In the genomic region with DNA sequence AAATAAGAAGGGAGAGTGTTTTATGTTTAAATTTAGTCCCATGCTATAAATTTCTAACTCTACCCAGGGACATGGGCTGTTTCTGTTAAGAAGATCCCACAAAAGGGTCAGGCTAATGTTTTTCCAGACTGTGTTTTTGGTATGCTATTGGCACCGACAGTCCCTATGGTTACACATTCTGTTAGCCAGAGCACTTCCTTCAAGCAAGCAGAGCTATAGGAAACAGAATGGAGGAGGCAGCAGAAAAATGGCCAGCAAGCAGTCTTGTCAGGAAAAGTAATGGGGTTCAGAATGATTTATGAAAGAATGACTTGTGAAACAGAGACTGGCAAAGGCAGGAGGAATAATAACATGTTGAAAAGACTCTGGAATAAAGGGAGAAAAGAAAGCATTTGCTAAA, we compare ENCODE assay signal across 22 cellular contexts. TPM values are rescaled to one million over a fixed set of nuclear protein-coding genes. Genes with fewer than 3 reads are reported as not detected.
"Had no signal": no experiment of that assay in that cellular context is flagged by ENCODE, and none has a peak within 500 bp of the region (broad histone marks: within the 10 kb centered on the region; RNA-seq: fewer than 3 reads in every experiment).

No MANE protein-coding gene starts in this region.

- DNase-seq: effector CD4-positive, alpha-beta T cell; foreskin melanocyte; heart left ventricle; left colon; naive thymus-derived CD4-positive, alpha-beta T cell; spleen; stimulated activated CD4-positive, alpha-beta T cell treated with anti-CD3 and anti-CD28 coated beads, Interleukin-15, amount 100 ng/mL, for 24 hours; stimulated activated CD4-positive, alpha-beta T cell treated with anti-CD3 and anti-CD28 coated beads, Interleukin-1b, Interleukin-23, amount 100 ng/mL, for 48 hours; stimulated activated CD4-positive, alpha-beta T cell treated with anti-CD3 and anti-CD28 coated beads, Interleukin-4, amount 100 ng/mL, for 24 hours; stimulated activated naive B cell treated with anti-CD40 and anti-IgM and Interleukin-4, amounts not matched to agents 10 μg/mL and 1 μg/mL and 100 μg/mL, for 72 hours; stimulated activated naive CD8-positive, alpha-beta T cell treated with anti-CD3 and anti-CD28 coated beads, Interleukin-15, amount 100 ng/mL, for 72 hours; testis; transverse colon had no signal

- H3K27me3 Mint-ChIP-seq: naive thymus-derived CD4-positive, alpha-beta T cell; stimulated activated naive B cell treated with anti-CD40 and anti-IgM and Interleukin-4, amounts not matched to agents 10 μg/mL and 1 μg/mL and 100 μg/mL, for 72 hours; stimulated activated naive CD8-positive, alpha-beta T cell treated with anti-CD3 and anti-CD28 coated beads, Interleukin-15, amount 100 ng/mL, for 72 hours had no signal

- H3K27me3 ChIP-seq: heart left ventricle, neural progenitor cell, spleen, testis, transverse colon had no signal

- H3K4me1 ChIP-seq: neural progenitor cell, parathyroid adenoma, spleen, testis, transverse colon had no signal

- H3K27ac ChIP-seq: coronary artery, heart left ventricle, neural progenitor cell, parathyroid adenoma, spleen, testis, transverse colon had no signal

- H3K36me3 ChIP-seq: heart left ventricle, neural progenitor cell, spleen, transverse colon had no signal

- H3K27ac Mint-ChIP-seq: naive thymus-derived CD4-positive, alpha-beta T cell; neural progenitor cell; stimulated activated naive B cell treated with anti-CD40 and anti-IgM and Interleukin-4, amounts not matched to agents 10 μg/mL and 1 μg/mL and 100 μg/mL, for 72 hours; stimulated activated naive CD8-positive, alpha-beta T cell treated with anti-CD3 and anti-CD28 coated beads, Interleukin-15, amount 100 ng/mL, for 72 hours had no signal

- H3K9me3 Mint-ChIP-seq: neural progenitor cell had no signal

- H3K4me3 Mint-ChIP-seq: naive thymus-derived CD4-positive, alpha-beta T cell; neural progenitor cell; stimulated activated naive B cell treated with anti-CD40 and anti-IgM and Interleukin-4, amounts not matched to agents 10 μg/mL and 1 μg/mL and 100 μg/mL, for 72 hours; stimulated activated naive CD8-positive, alpha-beta T cell treated with anti-CD3 and anti-CD28 coated beads, Interleukin-15, amount 100 ng/mL, for 72 hours had no signal

- H3K36me3 Mint-ChIP-seq: naive thymus-derived CD4-positive, alpha-beta T cell; neural progenitor cell; stimulated activated naive B cell treated with anti-CD40 and anti-IgM and Interleukin-4, amounts not matched to agents 10 μg/mL and 1 μg/mL and 100 μg/mL, for 72 hours had no signal

- H3K4me1 Mint-ChIP-seq: naive thymus-derived CD4-positive, alpha-beta T cell; neural progenitor cell; stimulated activated naive B cell treated with anti-CD40 and anti-IgM and Interleukin-4, amounts not matched to agents 10 μg/mL and 1 μg/mL and 100 μg/mL, for 72 hours; stimulated activated naive CD8-positive, alpha-beta T cell treated with anti-CD3 and anti-CD28 coated beads, Interleukin-15, amount 100 ng/mL, for 72 hours had no signal

- H3K9me3 ChIP-seq: heart left ventricle, spleen, testis, transverse colon had no signal

- H3K4me3 ChIP-seq: coronary artery, heart left ventricle, neural progenitor cell, spleen, testis, transverse colon had no signal

RNA-seq across cellular contexts. Expression of gene PHYHIPL, which starts 44.8 kb away (rescaled TPM):
- total RNA-seq: dermis microvascular lymphatic vessel endothelial cell; glomerular endothelial cell; heart left ventricle; lung microvascular endothelial cell; mesenteric fat pad; naive thymus-derived CD4-positive, alpha-beta T cell; omental fat pad; pulmonary artery endothelial cell; spleen had no signal
